ENCODE assay signal across 11 cellular contexts in the genomic region with DNA sequence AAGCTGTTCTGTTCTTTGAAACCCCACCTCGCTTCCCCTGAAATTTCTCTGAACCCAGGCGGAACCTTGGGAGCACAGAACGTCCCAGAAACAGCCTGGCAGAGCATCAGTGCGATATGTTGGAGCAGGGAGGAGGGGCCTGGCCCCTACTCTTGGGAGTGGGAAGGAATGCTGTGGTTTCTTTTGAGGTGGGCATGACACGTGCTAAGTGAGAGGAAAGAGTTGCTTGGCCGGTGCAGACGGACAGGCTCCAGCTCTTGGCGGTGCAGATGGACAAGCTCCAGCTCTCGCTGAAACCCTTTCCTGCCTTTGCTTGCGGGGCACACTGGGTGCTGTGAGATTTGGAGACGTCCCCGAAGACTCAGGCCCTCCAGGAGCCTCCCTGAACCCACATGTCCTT. TPM values are rescaled to one million over a fixed set of nuclear protein-coding genes. Genes with fewer than 3 reads are reported as not detected.
A peak's percentile ranks its signal among the peaks of the same experiment; 100 is the strongest.
DNase-seq lines count a peak whose midpoint lies in the region; ATAC-seq and TF ChIP-seq lines count a peak whose summit lies in the region.
"Had no signal": no experiment of that assay in that cellular context is flagged by ENCODE, and none has a peak within 500 bp of the region (broad histone marks: within the 10 kb centered on the region; RNA-seq: fewer than 3 reads in every experiment).

No MANE protein-coding gene starts in this region.

- H3K36me3 ChIP-seq in duodenal mucosa (ENCODE audit: control insufficient read depth in 1 of 2, insufficient read depth in 2 of 2, low read length in 2 of 2) (peaks cover 6 to 19% of the 10 kb centered on the region in 2 donors), mucosa of rectum (ENCODE audit: control insufficient read depth in 2 of 2, insufficient read depth in 2 of 2, low read length in 2 of 2) (peaks cover 5 to 16% of the 10 kb centered on the region in 2 donors), upper lobe of right lung (peaks cover 18% of the 10 kb centered on the region)
- peaks cover 0 to 27% (median 3%) of the 10 kb centered on the region in 3 experiments for H3K36me3 ChIP-seq in naive thymus-derived CD4-positive, alpha-beta T cell (ENCODE audit: control insufficient read depth in 2 of 3, insufficient read depth in 3 of 3, low read length in 3 of 3)

- H3K27me3 Mint-ChIP-seq in naive thymus-derived CD4-positive, alpha-beta T cell = no peaks in the 10 kb centered on the region
- H3K27me3 Mint-ChIP-seq: memory B cell had no signal

- CTCF ChIA-PET in naive thymus-derived CD4-positive, alpha-beta T cell (lab: Charles Lee) = no interaction called here

- intact Hi-C loops in Right ventricle myocardium inferior (cut with DNase I) (no loop called here), cardiac septum (cut with DNase I) (no loop called here), upper lobe of right lung (cut with DNase I) (no loop called here)
- intact Hi-C loops in naive thymus-derived CD4-positive, alpha-beta T cell (cut with micrococcal nuclease) = no loop called here

- H3K36me3 Mint-ChIP-seq in naive thymus-derived CD4-positive, alpha-beta T cell = peaks cover 0 to 15% (median 0%) of the 10 kb centered on the region in 5 donors

- H3K4me3 ChIP-seq in duodenal mucosa (ENCODE audit: low read depth in 1 of 2, low read length in 2 of 2) = no peak overlapping the region
- no peak overlapping the region for H3K4me3 ChIP-seq in mucosa of rectum (ENCODE audit: low read length in 2 of 2)
- H3K4me3 ChIP-seq in upper lobe of right lung = no peak overlapping the region
- no peak overlapping the region for H3K4me3 ChIP-seq in naive thymus-derived CD4-positive, alpha-beta T cell (ENCODE audit: low read length)

- no peaks in the 10 kb centered on the region for H3K27me3 ChIP-seq in duodenal mucosa (ENCODE audit: control insufficient read depth in 1 of 2, insufficient read depth in 2 of 2, low read length in 2 of 2)
- H3K27me3 ChIP-seq in mucosa of rectum (ENCODE audit: control insufficient read depth in 2 of 2, insufficient read depth in 2 of 2, low read length in 2 of 2) = no peaks in the 10 kb centered on the region
- no peaks in the 10 kb centered on the region for H3K27me3 ChIP-seq in upper lobe of right lung
- H3K27me3 ChIP-seq in naive thymus-derived CD4-positive, alpha-beta T cell (ENCODE audit: control insufficient read depth in 2 of 2, insufficient read depth in 2 of 2, low read length in 2 of 2) = no peaks in the 10 kb centered on the region

- peak; percentile 22 for ATAC-seq in Right ventricle myocardium inferior
- peak; percentile 70 for ATAC-seq in upper lobe of right lung
- ATAC-seq in HG02852 (IDR thresholded peaks at IDR 0.05; ENCODE audit: unreplicated experiment) = no peak
- ATAC-seq in naive thymus-derived CD4-positive, alpha-beta T cell = no peak

- H3K4me1 ChIP-seq in duodenal mucosa (ENCODE audit: control insufficient read depth in 1 of 2, insufficient read depth in 2 of 2, low read length in 2 of 2) (peaks cover 35 to 56% of the 10 kb centered on the region in 2 donors), mucosa of rectum (ENCODE audit: control insufficient read depth in 2 of 2, insufficient read depth in 2 of 2, low read length in 2 of 2) (peaks cover 28 to 37% of the 10 kb centered on the region in 2 donors), upper lobe of right lung (peaks cover 39% of the 10 kb centered on the region)
- no peaks in the 10 kb centered on the region for H3K4me1 ChIP-seq in naive thymus-derived CD4-positive, alpha-beta T cell (ENCODE audit: control insufficient read depth in 2 of 2, insufficient read depth in 2 of 2, low read length in 2 of 2)

- H3K27ac Mint-ChIP-seq in naive thymus-derived CD4-positive, alpha-beta T cell = peak overlapping the region in 3 of 9 donors; percentile 19 to 51 (median 38)
- H3K27ac Mint-ChIP-seq: memory B cell had no signal

- H3K9ac ChIP-seq in duodenal mucosa (ENCODE audit: low read depth in 1 of 2, low read length in 2 of 2) = peak overlapping the region; percentile 1 to 59
- no peak overlapping the region for H3K9ac ChIP-seq in mucosa of rectum (ENCODE audit: low read depth in 1 of 2, low read length in 2 of 2)

- peaks cover 17 to 37% (median 23%) of the 10 kb centered on the region in 7 donors for H3K4me1 Mint-ChIP-seq in naive thymus-derived CD4-positive, alpha-beta T cell

- POLR2A ChIA-PET in naive thymus-derived CD4-positive, alpha-beta T cell (lab: Charles Lee) = no interaction called here

- H3K9me3 ChIP-seq in duodenal mucosa (ENCODE audit: control insufficient read depth in 1 of 2, low read length in 2 of 2) = no peaks in the 10 kb centered on the region
- no peaks in the 10 kb centered on the region for H3K9me3 ChIP-seq in mucosa of rectum (ENCODE audit: control insufficient read depth in 2 of 2, low read length in 2 of 2)
- no peaks in the 10 kb centered on the region for H3K9me3 ChIP-seq in upper lobe of right lung
- no peaks in the 10 kb centered on the region for H3K9me3 ChIP-seq in naive thymus-derived CD4-positive, alpha-beta T cell (ENCODE audit: control insufficient read depth in 2 of 3, low read length in 3 of 3)

- DNase-seq in Right ventricle myocardium inferior (ENCODE audit: missing footprints) (no peak), cardiac septum (ENCODE audit: low spot score) (no peak), upper lobe of right lung (peak; percentile 77), NCI-H1092 treated with DMSO at 0.1 percent for 48 hours (lab: John Stamatoyannopoulos, UW) (no peak)
- DNase-seq in naive thymus-derived CD4-positive, alpha-beta T cell = no peak
- DNase-seq: central memory CD4-positive, alpha-beta T cell; NCI-H187 treated with DMSO at 0.1 percent for 48 hours had no signal

- H3K4me3 Mint-ChIP-seq in naive thymus-derived CD4-positive, alpha-beta T cell = no peak overlapping the region
- H3K4me3 Mint-ChIP-seq: memory B cell had no signal

- TF ChIP-seq CTCF in upper lobe of right lung (IDR thresholded peaks at IDR 0.05) = no peak

- peak overlapping the region; percentile 66 for H3K27ac ChIP-seq in duodenal mucosa (ENCODE audit: low read depth, low read length)
- H3K27ac ChIP-seq in mucosa of rectum (ENCODE audit: low read depth in 2 of 2, low read length in 2 of 2) = peak overlapping the region; percentile 73 to 77
- H3K27ac ChIP-seq in upper lobe of right lung = peak overlapping the region; percentile 81
- H3K27ac ChIP-seq in naive thymus-derived CD4-positive, alpha-beta T cell (ENCODE audit: low read depth, low read length) = no peak overlapping the region

- no peaks in the 10 kb centered on the region for H3K9me3 Mint-ChIP-seq in naive thymus-derived CD4-positive, alpha-beta T cell
- H3K9me3 Mint-ChIP-seq: memory B cell had no signal

RNA-seq across cellular contexts. Expression of a gene that starts 15.9 kb away (rescaled TPM):
- total RNA-seq in Right ventricle myocardium inferior (105 TPM), cardiac septum (56.9 TPM), upper lobe of right lung (280 TPM)
- 100 to 1,000 TPM in 1 of 5 experiments, 10 to 100 TPM in 4; 71.1 to 103 (median 97.0) TPM for total RNA-seq in naive thymus-derived CD4-positive, alpha-beta T cell
- 10 to 100 TPM; 27.8 to 40.3 TPM for polyA plus RNA-seq in naive thymus-derived CD4-positive, alpha-beta T cell

RNA-seq across cellular contexts. Expression of a gene that starts 41.3 kb away (rescaled TPM):
- total RNA-seq in Right ventricle myocardium inferior (44.1 TPM), cardiac septum (34.6 TPM), upper lobe of right lung (148 TPM)
- 10 to 100 TPM; 14.7 to 66.5 (median 36.6) TPM for total RNA-seq in naive thymus-derived CD4-positive, alpha-beta T cell
- polyA plus RNA-seq in naive thymus-derived CD4-positive, alpha-beta T cell = 10 to 100 TPM; 52.2 to 59.7 TPM

RNA-seq across cellular contexts. Expression of a gene that starts 54.5 kb away (rescaled TPM):
- 10.1 TPM for total RNA-seq in Right ventricle myocardium inferior
- 10.3 TPM for total RNA-seq in cardiac septum
- total RNA-seq in upper lobe of right lung = 19.0 TPM
- 10 to 100 TPM; 24.2 to 33.1 (median 28.8) TPM for total RNA-seq in naive thymus-derived CD4-positive, alpha-beta T cell
- polyA plus RNA-seq in naive thymus-derived CD4-positive, alpha-beta T cell = 10 to 100 TPM; 10.1 to 21.8 TPM

Comparison
In these comparisons a context has a peak if more than half of its experiments do, and no peak if none do; other contexts are left out.
1. ATAC-seq: peak in Right ventricle myocardium inferior (single experiment) and upper lobe of right lung (single experiment); none in HG02852 (single experiment) and naive thymus-derived CD4-positive, alpha-beta T cell (single experiment).
2. H3K9ac ChIP-seq: peak in duodenal mucosa (2 of 2); none in mucosa of rectum (0 of 2).